27 cellular contexts compared by ENCODE assay signal in genomic region chr3:47392933-47393332, GRCh38.
"Had no signal": no experiment of that assay in that cellular context is flagged by ENCODE, and none has a peak within 500 bp of the region (broad histone marks: within the 10 kb centered on the region; RNA-seq: fewer than 3 reads in every experiment).

No MANE protein-coding gene starts in this region.

- H3K9me3 ChIP-seq: ascending aorta, gastroesophageal sphincter, spleen, thoracic aorta had no signal

- H3K4me3 Mint-ChIP-seq: activated CD4-positive, alpha-beta memory T cell treated with anti-CD3 and anti-CD28 coated beads, Interleukin-2, amount 10 ng/mL, durations not matched to agents 7 days and 5 days; activated CD4-positive, alpha-beta T cell treated with anti-CD3 and anti-CD28 coated beads, Interleukin-2, amount 10 ng/mL, durations not matched to agents 7 days and 5 days; activated naive CD8-positive, alpha-beta T cell treated with anti-CD3 and anti-CD28 coated beads, Interleukin-2, amount 10 ng/mL, durations not matched to agents 7 days and 5 days; activated T-cell treated with anti-CD3 and anti-CD28 coated beads, Interleukin-2, amount 50 U/mL, for 72 hours; brain; naive B cell; neural crest cell; T-helper 1 cell treated with Interleukin-12 subunit alpha and Interleukin-12 subunit beta and Interleukin-4 antibody, amounts not matched to agents 30 μg/mL and 1 μg/mL, for 36 hours had no signal

- H3K36me3 Mint-ChIP-seq: naive B cell had no signal

- ATAC-seq: activated T-cell treated with anti-CD3 and anti-CD28 coated beads, Interleukin-2, amount 50 U/mL, for 72 hours; gastroesophageal sphincter; left ventricle myocardium superior; right cardiac atrium; stimulated activated naive CD8-positive, alpha-beta T cell treated with anti-CD3 and anti-CD28 coated beads, Interleukin-15, Interleukin-2, amounts not matched to agents 100 U/mL and 50 U/mL, for 24 hours had no signal

- H3K27ac ChIP-seq: cardiac muscle cell, coronary artery, gastroesophageal sphincter, spleen, thoracic aorta had no signal

- H3K27ac Mint-ChIP-seq: activated CD4-positive, alpha-beta memory T cell treated with anti-CD3 and anti-CD28 coated beads, Interleukin-2, amount 10 ng/mL, durations not matched to agents 7 days and 5 days; activated CD4-positive, alpha-beta T cell treated with anti-CD3 and anti-CD28 coated beads, Interleukin-2, amount 10 ng/mL, durations not matched to agents 7 days and 5 days; activated naive CD8-positive, alpha-beta T cell treated with anti-CD3 and anti-CD28 coated beads, Interleukin-2, amount 10 ng/mL, durations not matched to agents 7 days and 5 days; activated T-cell treated with anti-CD3 and anti-CD28 coated beads, Interleukin-2, amount 50 U/mL, for 72 hours; T-helper 1 cell treated with Interleukin-12 subunit alpha and Interleukin-12 subunit beta and Interleukin-4 antibody, amounts not matched to agents 30 μg/mL and 1 μg/mL, for 36 hours had no signal

- H3K27me3 ChIP-seq: ascending aorta, cardiac muscle cell, dorsolateral prefrontal cortex, gastroesophageal sphincter, hepatocyte, spleen had no signal

- DNase-seq: activated CD4-positive, alpha-beta memory T cell treated with anti-CD3 and anti-CD28 coated beads, Interleukin-2, amount 10 ng/mL, durations not matched to agents 7 days and 5 days; activated CD4-positive, alpha-beta T cell treated with anti-CD3 and anti-CD28 coated beads for 1 hour; activated CD4-positive, alpha-beta T cell treated with anti-CD3 and anti-CD28 coated beads, Interleukin-2, amount 10 ng/mL, durations not matched to agents 7 days and 5 days; activated effector memory CD4-positive, alpha-beta T cell treated with Interleukin-2 at 50 U/mL for 16 hours; activated naive CD4-positive, alpha-beta T cell treated with Interleukin-2 at 50 U/mL for 16 hours; activated naive CD8-positive, alpha-beta T cell treated with anti-CD3 and anti-CD28 coated beads, Interleukin-2, amount 10 ng/mL, durations not matched to agents 7 days and 5 days; activated T-cell treated with anti-CD3 and anti-CD28 coated beads, Interleukin-2, amount 50 U/mL, for 72 hours; cerebellar nuclear complex; dorsolateral prefrontal cortex; islet precursor cell; left ventricle myocardium superior; naive B cell; nucleus accumbens; right cardiac atrium; spleen; stimulated activated naive CD8-positive, alpha-beta T cell treated with anti-CD3 and anti-CD28 coated beads, Interleukin-15, Interleukin-2, amounts not matched to agents 100 U/mL and 50 U/mL, for 24 hours; T1000; trophoblast cell had no signal

- H3K4me3 ChIP-seq: ascending aorta, cardiac muscle cell, coronary artery, dorsolateral prefrontal cortex, gastroesophageal sphincter, hepatocyte, spleen, thoracic aorta had no signal

- H3K27me3 Mint-ChIP-seq: activated CD4-positive, alpha-beta memory T cell treated with anti-CD3 and anti-CD28 coated beads, Interleukin-2, amount 10 ng/mL, durations not matched to agents 7 days and 5 days; activated CD4-positive, alpha-beta T cell treated with anti-CD3 and anti-CD28 coated beads, Interleukin-2, amount 10 ng/mL, durations not matched to agents 7 days and 5 days; activated naive CD8-positive, alpha-beta T cell treated with anti-CD3 and anti-CD28 coated beads, Interleukin-2, amount 10 ng/mL, durations not matched to agents 7 days and 5 days; brain; naive B cell had no signal

- H3K36me3 ChIP-seq: cardiac muscle cell, thoracic aorta had no signal

- H3K9me3 Mint-ChIP-seq: activated CD4-positive, alpha-beta memory T cell treated with anti-CD3 and anti-CD28 coated beads, Interleukin-2, amount 10 ng/mL, durations not matched to agents 7 days and 5 days; activated CD4-positive, alpha-beta T cell treated with anti-CD3 and anti-CD28 coated beads, Interleukin-2, amount 10 ng/mL, durations not matched to agents 7 days and 5 days; activated naive CD8-positive, alpha-beta T cell treated with anti-CD3 and anti-CD28 coated beads, Interleukin-2, amount 10 ng/mL, durations not matched to agents 7 days and 5 days; activated T-cell treated with anti-CD3 and anti-CD28 coated beads, Interleukin-2, amount 50 U/mL, for 72 hours; brain; naive B cell; neural crest cell; T-helper 1 cell treated with Interleukin-12 subunit alpha and Interleukin-12 subunit beta and Interleukin-4 antibody, amounts not matched to agents 30 μg/mL and 1 μg/mL, for 36 hours had no signal
